In genomic region chr10:114260366-114260765, GRCh38 we compare ENCODE assay signal across 17 cellular contexts. TPM values are rescaled to one million over a fixed set of nuclear protein-coding genes. Genes with fewer than 3 reads are reported as not detected.
"Had no signal": no experiment of that assay in that cellular context is flagged by ENCODE, and none has a peak within 500 bp of the region (broad histone marks: within the 10 kb centered on the region; RNA-seq: fewer than 3 reads in every experiment).

No MANE protein-coding gene starts in this region.

- H3K36me3 Mint-ChIP-seq: activated naive CD8-positive, alpha-beta T cell treated with anti-CD3 and anti-CD28 coated beads, Interleukin-2, amount 10 ng/mL, durations not matched to agents 7 days and 5 days; naive thymus-derived CD8-positive, alpha-beta T cell had no signal

- FAIRE-seq: pancreas had no signal

- H3K4me3 Mint-ChIP-seq: activated CD4-positive, alpha-beta T cell treated with anti-CD3 and anti-CD28 coated beads, Interleukin-2, amount 10 ng/mL, durations not matched to agents 7 days and 5 days; activated naive CD8-positive, alpha-beta T cell treated with anti-CD3 and anti-CD28 coated beads, Interleukin-2, amount 10 ng/mL, durations not matched to agents 7 days and 5 days; activated T-helper 1 cell treated with anti-CD3 and anti-CD28 coated beads, Interleukin-12 subunit alpha, Interleukin-12 subunit beta, Interleukin-2, Interleukin-4 antibody, amounts not matched to agents 30 ng/mL and 10 ng/mL and 1 ng/mL, durations not matched to agents 14 hours and 24 hours and 36 hours; naive thymus-derived CD8-positive, alpha-beta T cell; stimulated activated naive CD8-positive, alpha-beta T cell treated with anti-CD3 and anti-CD28 coated beads, Interleukin-15, Interleukin-2, amounts not matched to agents 100 ng/mL and 50 ng/mL, for 24 hours had no signal

- H3K27me3 Mint-ChIP-seq: activated CD4-positive, alpha-beta T cell treated with anti-CD3 and anti-CD28 coated beads, Interleukin-2, amount 10 ng/mL, durations not matched to agents 7 days and 5 days; stimulated activated naive CD8-positive, alpha-beta T cell treated with anti-CD3 and anti-CD28 coated beads, Interleukin-15, Interleukin-2, amounts not matched to agents 100 ng/mL and 50 ng/mL, for 24 hours had no signal

- H3K36me3 ChIP-seq: ascending aorta, cardiac muscle cell, esophagus squamous epithelium, pancreas had no signal

- H3K27me3 ChIP-seq: ascending aorta, cardiac muscle cell, esophagus squamous epithelium, foreskin keratinocyte, pancreas, testis had no signal

- H3K9me3 ChIP-seq: ascending aorta, esophagus squamous epithelium, pancreas, testis had no signal

- H3K27ac Mint-ChIP-seq: activated CD4-positive, alpha-beta T cell treated with anti-CD3 and anti-CD28 coated beads, Interleukin-2, amount 10 ng/mL, durations not matched to agents 7 days and 5 days; activated naive CD8-positive, alpha-beta T cell treated with anti-CD3 and anti-CD28 coated beads, Interleukin-2, amount 10 ng/mL, durations not matched to agents 7 days and 5 days; activated T-helper 1 cell treated with anti-CD3 and anti-CD28 coated beads, Interleukin-12 subunit alpha, Interleukin-12 subunit beta, Interleukin-2, Interleukin-4 antibody, amounts not matched to agents 30 ng/mL and 10 ng/mL and 1 ng/mL, durations not matched to agents 14 hours and 24 hours and 36 hours; naive thymus-derived CD8-positive, alpha-beta T cell; stimulated activated naive CD8-positive, alpha-beta T cell treated with anti-CD3 and anti-CD28 coated beads, Interleukin-15, Interleukin-2, amounts not matched to agents 100 ng/mL and 50 ng/mL, for 24 hours had no signal

- H3K9me3 Mint-ChIP-seq: activated CD4-positive, alpha-beta T cell treated with anti-CD3 and anti-CD28 coated beads, Interleukin-2, amount 10 ng/mL, durations not matched to agents 7 days and 5 days; activated naive CD8-positive, alpha-beta T cell treated with anti-CD3 and anti-CD28 coated beads, Interleukin-2, amount 10 ng/mL, durations not matched to agents 7 days and 5 days; activated T-helper 1 cell treated with anti-CD3 and anti-CD28 coated beads, Interleukin-12 subunit alpha, Interleukin-12 subunit beta, Interleukin-2, Interleukin-4 antibody, amounts not matched to agents 30 ng/mL and 10 ng/mL and 1 ng/mL, durations not matched to agents 14 hours and 24 hours and 36 hours; naive thymus-derived CD8-positive, alpha-beta T cell; stimulated activated naive CD8-positive, alpha-beta T cell treated with anti-CD3 and anti-CD28 coated beads, Interleukin-15, Interleukin-2, amounts not matched to agents 100 ng/mL and 50 ng/mL, for 24 hours had no signal

- DNase-seq: activated CD4-positive, alpha-beta T cell treated with anti-CD3 and anti-CD28 coated beads, Interleukin-2, amount 10 ng/mL, durations not matched to agents 7 days and 5 days; activated CD8-positive, alpha-beta memory T cell treated with anti-CD3 and anti-CD28 coated beads for 24 hours; activated naive CD8-positive, alpha-beta T cell treated with anti-CD3 and anti-CD28 coated beads, Interleukin-2, amount 10 ng/mL, durations not matched to agents 7 days and 5 days; esophagus squamous epithelium; head of caudate nucleus; left colon; naive thymus-derived CD8-positive, alpha-beta T cell; pancreas; stimulated activated CD4-positive, alpha-beta T cell treated with anti-CD3 and anti-CD28 coated beads, Interleukin-4, amount 100 ng/mL, for 24 hours; testis had no signal

- H3K4me1 ChIP-seq: ascending aorta, testis had no signal

- ATAC-seq: left colon; naive thymus-derived CD8-positive, alpha-beta T cell had no signal

- H3K4me3 ChIP-seq: ascending aorta, cardiac muscle cell, esophagus squamous epithelium, pancreas, testis had no signal

- H3K27ac ChIP-seq: ascending aorta, cardiac muscle cell, foreskin keratinocyte, pancreas, testis had no signal

RNA-seq across cellular contexts. Expression of gene VWA2, which starts 21.3 kb away (rescaled TPM):
- total RNA-seq: activated CD4-positive, alpha-beta T cell treated with anti-CD3 and anti-CD28 coated beads, Interleukin-2, amount 10 ng/mL, durations not matched to agents 7 days and 5 days; activated naive CD8-positive, alpha-beta T cell treated with anti-CD3 and anti-CD28 coated beads, Interleukin-2, amount 10 ng/mL, durations not matched to agents 7 days and 5 days; activated T-helper 1 cell treated with anti-CD3 and anti-CD28 coated beads, Interleukin-12 subunit alpha, Interleukin-12 subunit beta, Interleukin-2, Interleukin-4 antibody, amounts not matched to agents 30 ng/mL and 10 ng/mL and 1 ng/mL, durations not matched to agents 14 hours and 24 hours and 36 hours; ascending aorta; cardiac muscle cell; lung microvascular endothelial cell; mononuclear cell; naive thymus-derived CD8-positive, alpha-beta T cell had no signal
- polyA plus RNA-seq: cardiac muscle cell; naive thymus-derived CD8-positive, alpha-beta T cell had no signal
